ENCODE assay signal across 9 cellular contexts in the genomic region with DNA sequence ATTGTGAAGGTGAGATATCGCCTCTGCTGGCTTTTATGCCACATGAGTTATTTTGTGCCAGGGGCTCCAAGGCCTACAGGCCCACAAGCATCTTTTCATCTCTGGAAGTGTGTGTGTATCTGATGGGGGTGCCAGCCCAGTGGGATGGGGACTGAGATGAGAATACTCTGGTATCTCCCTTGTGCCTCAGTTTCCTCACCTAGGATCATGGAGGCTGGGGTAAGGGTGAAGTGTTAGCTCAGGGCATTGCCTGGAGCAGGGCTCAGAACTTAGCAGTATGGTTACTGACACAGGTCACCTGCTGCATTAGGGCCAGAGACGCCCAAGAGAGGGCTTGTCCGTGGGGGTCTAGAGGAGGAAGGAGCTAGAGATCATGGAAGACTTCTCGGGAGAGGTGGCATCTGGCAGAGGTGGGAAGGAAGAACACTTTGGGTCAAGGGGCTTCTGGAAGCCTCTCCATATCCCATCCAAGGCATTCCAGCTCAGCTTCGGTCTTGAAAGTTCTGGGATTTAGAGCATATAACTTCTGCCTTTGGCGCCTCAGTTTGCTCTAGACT. TPM values are rescaled to one million over a fixed set of nuclear protein-coding genes. Genes with fewer than 3 reads are reported as not detected.
DNase-seq lines count a peak whose midpoint lies in the region; ATAC-seq lines count a peak whose summit lies in the region.
"Had no signal": no experiment of that assay in that cellular context is flagged by ENCODE, and none has a peak within 500 bp of the region (broad histone marks: within the 10 kb centered on the region; RNA-seq: fewer than 3 reads in every experiment).

No MANE protein-coding gene starts in this region.

- H3K9me3 Mint-ChIP-seq in activated T-cell treated with anti-CD3 and anti-CD28 coated beads, Interleukin-2, amount 50 U/mL, for 24 hours = no peaks in the 10 kb centered on the region
- H3K9me3 Mint-ChIP-seq in activated T-helper 17 cell treated with anti-CD3 and anti-CD28 coated beads, Interleukin-2, amount 50 U/mL, for 72 hours = no peaks in the 10 kb centered on the region
- peaks cover 0 to 2% (median 0%) of the 10 kb centered on the region in 6 donors for H3K9me3 Mint-ChIP-seq in immature natural killer cell
- no peaks in the 10 kb centered on the region for H3K9me3 Mint-ChIP-seq in stimulated activated naive CD8-positive, alpha-beta T cell treated with anti-CD3 and anti-CD28 coated beads, Interleukin-15, amount 100 ng/mL, for 72 hours

- H3K27me3 Mint-ChIP-seq in activated T-cell treated with anti-CD3 and anti-CD28 coated beads, Interleukin-2, amount 50 U/mL, for 24 hours = peaks cover 57% of the 10 kb centered on the region
- H3K27me3 Mint-ChIP-seq in activated T-helper 17 cell treated with anti-CD3 and anti-CD28 coated beads, Interleukin-2, amount 50 U/mL, for 72 hours = peaks cover 18% of the 10 kb centered on the region
- H3K27me3 Mint-ChIP-seq in immature natural killer cell (ENCODE audit: low read depth in 3 of 3) = peaks cover 8 to 34% (median 13%) of the 10 kb centered on the region in 3 donors
- H3K27me3 Mint-ChIP-seq in stimulated activated naive CD8-positive, alpha-beta T cell treated with anti-CD3 and anti-CD28 coated beads, Interleukin-15, amount 100 ng/mL, for 72 hours = peaks cover 77% of the 10 kb centered on the region

- no peaks in the 10 kb centered on the region for H3K36me3 Mint-ChIP-seq in activated T-cell treated with anti-CD3 and anti-CD28 coated beads, Interleukin-2, amount 50 U/mL, for 24 hours (ENCODE audit: low read depth)
- H3K36me3 Mint-ChIP-seq in activated T-helper 17 cell treated with anti-CD3 and anti-CD28 coated beads, Interleukin-2, amount 50 U/mL, for 72 hours (ENCODE audit: low read depth) = no peaks in the 10 kb centered on the region
- no peaks in the 10 kb centered on the region for H3K36me3 Mint-ChIP-seq in immature natural killer cell

- no peak overlapping the region for H3K27ac Mint-ChIP-seq in activated T-cell treated with anti-CD3 and anti-CD28 coated beads, Interleukin-2, amount 50 U/mL, for 24 hours
- H3K27ac Mint-ChIP-seq in activated T-helper 17 cell treated with anti-CD3 and anti-CD28 coated beads, Interleukin-2, amount 50 U/mL, for 72 hours = no peak overlapping the region
- H3K27ac Mint-ChIP-seq in immature natural killer cell = no peak overlapping the region
- no peak overlapping the region for H3K27ac Mint-ChIP-seq in stimulated activated naive CD8-positive, alpha-beta T cell treated with anti-CD3 and anti-CD28 coated beads, Interleukin-15, amount 100 ng/mL, for 72 hours

- no peak for DNase-seq in activated T-cell treated with anti-CD3 and anti-CD28 coated beads, Interleukin-2, amount 50 U/mL, for 24 hours
- DNase-seq in activated T-cell treated with anti-CD3 and anti-CD28 coated beads for 4 hours = no peak
- no peak for DNase-seq in immature natural killer cell
- DNase-seq in stimulated activated naive CD8-positive, alpha-beta T cell treated with anti-CD3 and anti-CD28 coated beads, Interleukin-15, amount 100 ng/mL, for 72 hours = no peak
- DNase-seq in NCI-H1092 (lab: John Stamatoyannopoulos, UW) = no peak
- DNase-seq in NCI-H2081 (lab: John Stamatoyannopoulos, UW) = no peak
- DNase-seq in RPMI8226 = no peak

- peaks cover 9% of the 10 kb centered on the region for H3K4me1 Mint-ChIP-seq in activated T-cell treated with anti-CD3 and anti-CD28 coated beads, Interleukin-2, amount 50 U/mL, for 24 hours (ENCODE audit: low read depth)
- no peaks in the 10 kb centered on the region for H3K4me1 Mint-ChIP-seq in activated T-helper 17 cell treated with anti-CD3 and anti-CD28 coated beads, Interleukin-2, amount 50 U/mL, for 72 hours
- peaks cover 0 to 12% of the 10 kb centered on the region in 2 donors for H3K4me1 Mint-ChIP-seq in immature natural killer cell
- H3K4me1 Mint-ChIP-seq in stimulated activated naive CD8-positive, alpha-beta T cell treated with anti-CD3 and anti-CD28 coated beads, Interleukin-15, amount 100 ng/mL, for 72 hours = peaks cover 11% of the 10 kb centered on the region

- no peak for ATAC-seq in activated T-helper 17 cell treated with anti-CD3 and anti-CD28 coated beads, Interleukin-2, amount 50 U/mL, for 72 hours (replicated peaks)
- no peak for ATAC-seq in stimulated activated naive CD8-positive, alpha-beta T cell treated with anti-CD3 and anti-CD28 coated beads, Interleukin-15, amount 100 ng/mL, for 72 hours

- peak overlapping the region; percentile 64 for H3K4me3 Mint-ChIP-seq in activated T-cell treated with anti-CD3 and anti-CD28 coated beads, Interleukin-2, amount 50 U/mL, for 24 hours
- peak overlapping the region; percentile 64 for H3K4me3 Mint-ChIP-seq in activated T-helper 17 cell treated with anti-CD3 and anti-CD28 coated beads, Interleukin-2, amount 50 U/mL, for 72 hours
- peak overlapping the region; percentile 63 to 80 (median 64) for H3K4me3 Mint-ChIP-seq in immature natural killer cell
- H3K4me3 Mint-ChIP-seq in stimulated activated naive CD8-positive, alpha-beta T cell treated with anti-CD3 and anti-CD28 coated beads, Interleukin-15, amount 100 ng/mL, for 72 hours = peak overlapping the region; percentile 47 to 82

RNA-seq across cellular contexts. Expression of a gene that starts 0.8 kb away (rescaled TPM):
- under 1 TPM; 0.39 to 0.93 TPM for total RNA-seq in activated T-helper 17 cell treated with anti-CD3 and anti-CD28 coated beads, Interleukin-2, amount 50 U/mL, for 72 hours
- not detected for polyA plus RNA-seq in immature natural killer cell
- polyA plus RNA-seq: AG04450 had no signal

RNA-seq across cellular contexts. Expression of a gene that starts 49.1 kb away (rescaled TPM):
- 100 to 1,000 TPM in 1 of 2 donors, 10 to 100 TPM in 1; 56.0 to 197 TPM for total RNA-seq in activated T-helper 17 cell treated with anti-CD3 and anti-CD28 coated beads, Interleukin-2, amount 50 U/mL, for 72 hours
- 10 to 100 TPM; 51.3 to 91.0 (median 54.0) TPM for polyA plus RNA-seq in immature natural killer cell
